Comparison of ENCODE assay signal across 23 cellular contexts in the genomic region with DNA sequence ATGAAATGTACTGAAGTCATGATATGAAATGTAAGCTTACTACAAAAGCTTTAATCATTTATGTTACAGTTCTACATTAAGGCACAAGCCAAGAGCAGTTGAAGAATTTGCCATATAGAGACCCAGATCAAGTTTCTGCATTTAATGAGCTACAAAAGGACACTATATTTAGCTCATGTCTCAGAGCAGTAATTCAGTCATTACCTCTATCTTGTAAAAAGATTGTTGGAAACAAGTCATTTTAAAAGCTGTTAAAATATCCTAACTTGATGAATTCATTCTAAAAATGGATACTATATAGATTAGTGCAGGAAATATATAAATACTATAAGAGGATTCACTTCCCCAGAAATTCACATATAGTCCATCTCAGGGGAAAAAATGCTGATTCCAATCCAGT.
"Had no signal": no experiment of that assay in that cellular context is flagged by ENCODE, and none has a peak within 500 bp of the region (broad histone marks: within the 10 kb centered on the region; RNA-seq: fewer than 3 reads in every experiment).

No MANE protein-coding gene starts in this region.

- H3K27ac ChIP-seq: coronary artery, esophagus muscularis mucosa, foreskin keratinocyte, gastroesophageal sphincter, heart left ventricle, hepatocyte, left lung, lower lobe of right lung had no signal

- H3K4me1 ChIP-seq: esophagus muscularis mucosa, foreskin keratinocyte, gastroesophageal sphincter, heart left ventricle, left lung, lower lobe of right lung had no signal

- H3K36me3 ChIP-seq: esophagus muscularis mucosa, gastroesophageal sphincter, heart left ventricle, left lung, lower lobe of right lung had no signal

- DNase-seq: dermis blood vessel endothelial cell; dorsolateral prefrontal cortex; effector CD4-positive, alpha-beta T cell; effector memory CD4-positive, alpha-beta T cell; foreskin keratinocyte; heart left ventricle; hypothalamus; immature natural killer cell; islet precursor cell; kidney; kidney glomerular epithelial cell; left colon; left lung; left ventricle myocardium superior; lower lobe of right lung; mesenchymal stem cell; mucosa of descending colon; naive B cell; naive thymus-derived CD8-positive, alpha-beta T cell had no signal

- H3K9me3 ChIP-seq: esophagus muscularis mucosa, gastroesophageal sphincter, left lung, lower lobe of right lung, mucosa of descending colon had no signal

- ATAC-seq: foreskin keratinocyte; gastroesophageal sphincter; heart left ventricle; left colon; left lung; left ventricle myocardium superior; lower lobe of right lung; mucosa of descending colon; naive thymus-derived CD8-positive, alpha-beta T cell had no signal

- H3K4me3 ChIP-seq: coronary artery, dorsolateral prefrontal cortex, esophagus muscularis mucosa, gastroesophageal sphincter, heart left ventricle, hepatocyte, left lung, lower lobe of right lung, mucosa of descending colon had no signal
